10 cellular contexts compared by ENCODE assay signal in the genomic region with DNA sequence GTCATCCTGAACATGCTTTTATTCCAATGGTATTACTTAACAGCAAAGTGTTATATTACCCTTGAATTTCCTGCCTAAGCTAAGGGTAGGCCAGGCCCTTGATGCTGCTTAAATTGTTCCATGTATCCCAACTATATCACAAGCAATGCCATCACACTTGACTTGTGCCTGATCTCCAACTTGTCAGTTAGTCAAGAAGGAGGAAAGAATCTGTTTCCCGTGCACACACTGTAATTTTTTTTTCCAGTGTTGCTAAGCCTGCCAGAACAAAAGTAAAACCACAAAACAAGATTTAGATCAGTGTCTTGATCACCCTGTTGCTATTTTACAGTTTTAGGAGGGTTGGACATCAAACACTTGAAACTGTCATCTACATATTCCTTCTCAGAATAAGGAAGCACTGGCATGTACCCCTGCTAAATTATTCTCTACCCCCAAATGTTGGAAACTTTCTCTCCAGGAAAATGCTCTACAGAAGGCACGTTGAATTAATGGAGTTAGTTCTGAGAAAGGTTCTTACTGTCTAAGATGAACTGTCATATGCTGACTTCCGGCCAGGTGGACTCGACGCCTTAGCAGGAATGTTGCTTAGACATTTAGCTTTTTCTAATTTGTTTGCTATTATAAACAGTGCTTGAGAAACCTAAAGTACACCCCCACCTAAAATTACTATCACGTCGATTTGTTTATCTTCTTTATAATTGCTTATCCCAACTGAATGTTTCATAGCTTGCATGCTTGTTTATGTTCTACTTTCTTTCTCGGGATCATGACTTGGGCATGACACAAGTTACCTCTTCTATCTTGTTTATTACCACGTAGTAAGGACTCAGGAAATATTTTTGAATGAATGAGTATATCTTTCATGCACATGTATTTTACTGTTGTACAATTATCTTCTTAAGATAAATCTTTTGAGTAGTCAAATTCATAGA.
DNase-seq lines count a peak whose midpoint lies in the region; ATAC-seq and TF ChIP-seq lines count a peak whose summit lies in the region.
"Had no signal": no experiment of that assay in that cellular context is flagged by ENCODE, and none has a peak within 500 bp of the region (broad histone marks: within the 10 kb centered on the region; RNA-seq: fewer than 3 reads in every experiment).

No MANE protein-coding gene starts in this region.

- no peaks in the 10 kb centered on the region for H4K20me1 ChIP-seq in mammary epithelial cell (ENCODE audit: insufficient read depth, low read length)
- no peaks in the 10 kb centered on the region for H4K20me1 ChIP-seq in Karpas-422 (ENCODE audit: insufficient read depth, low read depth, low read length)
- H4K20me1 ChIP-seq in SK-N-SH (ENCODE audit: insufficient read depth): no peaks in the 10 kb centered on the region

- H3K36me3 Mint-ChIP-seq in T-cell: no peaks in the 10 kb centered on the region

- no peaks in the 10 kb centered on the region for H3F3A ChIP-seq in SK-N-SH (replicated peaks; ENCODE audit: insufficient read depth)

- dilution Hi-C loops in mammary epithelial cell (cut with HindIII; ENCODE audit: low sequenced_read_pairs): no loop called here

- H2AFZ ChIP-seq in mammary epithelial cell (ENCODE audit: low read depth, low read length) (no peak overlapping the region), Karpas-422 (ENCODE audit: low read length) (no peak overlapping the region), SK-N-SH (ENCODE audit: low read depth) (no peak overlapping the region)

- POLR2A ChIA-PET in T-cell (lab: Charles Lee): no interaction called here
- POLR2A ChIA-PET in SK-N-SH (lab: Yijun Ruan, JAX): interaction anchor here (0.5 kb wide), 1 partner anchor 799 kb away, joined by 3 read pairs; no protein-coding TSS in a partner anchor

- H3K36me3 ChIP-seq in mammary epithelial cell (ENCODE audit: insufficient read depth, low read length): no peaks in the 10 kb centered on the region
- H3K36me3 ChIP-seq in breast epithelium: no peaks in the 10 kb centered on the region
- no peaks in the 10 kb centered on the region for H3K36me3 ChIP-seq in transverse colon
- H3K36me3 ChIP-seq in Karpas-422 (ENCODE audit: insufficient read depth, low read length): no peaks in the 10 kb centered on the region
- no peaks in the 10 kb centered on the region for H3K36me3 ChIP-seq in SK-N-SH (replicated peaks in 1 of 2; ENCODE audit: control insufficient read depth in 1 of 2, insufficient read depth in 2 of 2, low read length in 1 of 2)

- intact Hi-C loops in mammary epithelial cell (cut with micrococcal nuclease) (no loop called here), breast epithelium (cut with DNase I; ENCODE audit: low total_unique reads) (no loop called here), transverse colon (cut with DNase I; ENCODE audit: low total_unique reads) (loop anchor here (10.0 kb wide), 1 partner anchor 352 kb away; no protein-coding TSS in a partner anchor)

- H3K4me2 ChIP-seq in mammary epithelial cell (ENCODE audit: insufficient read depth, low read depth, low read length) (no peak overlapping the region), Karpas-422 (ENCODE audit: low read depth, low read length, poor library complexity, severe bottlenecking) (no peak overlapping the region), SK-N-SH (no peak overlapping the region)

- peak overlapping the region; percentile 20 to 81 for H3K27ac Mint-ChIP-seq in T-cell

- no peak for TF ChIP-seq RAD21 in SK-N-SH (IDR thresholded peaks at IDR 0.05; ENCODE audit: low read length)

- H3K27me3 ChIP-seq in mammary epithelial cell (ENCODE audit: insufficient read depth, low read length) (no peaks in the 10 kb centered on the region), breast epithelium (no peaks in the 10 kb centered on the region), transverse colon (no peaks in the 10 kb centered on the region), Karpas-422 (ENCODE audit: low read length) (no peaks in the 10 kb centered on the region), SK-N-SH (ENCODE audit: insufficient read depth) (no peaks in the 10 kb centered on the region)

- DNase-seq in mammary epithelial cell (peak; percentile 46), breast epithelium (ENCODE audit: low spot score in 2 of 2) (no peak), T-cell (peak in 1 of 34 experiments; percentile 11), fibroblast of mammary gland (ENCODE audit: low read depth) (peak; percentile 33), transverse colon (no peak), Karpas-422 (no peak), SK-N-SH (no peak)
- DNase-seq: C1 segment of cervical spinal cord, NCI-H526 treated with DMSO at 0.1 percent for 48 hours had no signal

- no peak overlapping the region for H3K9ac ChIP-seq in mammary epithelial cell (ENCODE audit: insufficient read depth, low read length)
- no peak overlapping the region for H3K9ac ChIP-seq in Karpas-422 (ENCODE audit: low read length)
- no peak overlapping the region for H3K9ac ChIP-seq in SK-N-SH

- H3K9me2 ChIP-seq in Karpas-422 (replicated peaks; ENCODE audit: insufficient read depth, low read length) (no peaks in the 10 kb centered on the region), SK-N-SH (no peaks in the 10 kb centered on the region)

- no peak for TF ChIP-seq EP300 in transverse colon (IDR thresholded peaks at IDR 0.05; ENCODE audit: low read depth)
- TF ChIP-seq EP300 in SK-N-SH (IDR thresholded peaks at IDR 0.05; ENCODE audit: borderline replicate concordance in 1 of 2, low read depth in 1 of 2, low read length in 1 of 2): no peak

- peaks cover 43 to 46% (median 44%) of the 10 kb centered on the region in 3 donors for H3K4me1 Mint-ChIP-seq in T-cell

- CTCF ChIA-PET in mammary epithelial cell (lab: Charles Lee; ENCODE audit: low non-redundant PET): no interaction called here
- CTCF ChIA-PET in T-cell (lab: Charles Lee): no interaction called here
- CTCF ChIA-PET in SK-N-SH (lab: Yijun Ruan, JAX): interaction anchor here (1.3 kb wide), 1 partner anchor 12 kb away, joined by 3 read pairs; no protein-coding TSS in a partner anchor

- TF ChIP-seq CTCF in mammary epithelial cell (conservative IDR thresholded peaks at IDR 0.05 in 1 of 2, IDR thresholded peaks at IDR 0.05 in 1 of 2; ENCODE audit: extremely low read depth in 1 of 2, insufficient read depth in 1 of 2, low read depth in 1 of 2, low read length in 2 of 2) (no peak), breast epithelium (IDR thresholded peaks at IDR 0.05) (no peak), fibroblast of mammary gland (conservative IDR thresholded peaks at IDR 0.05; ENCODE audit: control insufficient read depth, insufficient read depth, low read depth, low read length) (no peak), transverse colon (IDR thresholded peaks at IDR 0.05) (no peak), SK-N-SH (IDR thresholded peaks at IDR 0.05) (no peak)

- in situ Hi-C loops in mammary epithelial cell (cut with MboI; ENCODE audit: low sequenced_read_pairs in 2 of 2) (no loop called here), transverse colon (cut with MboI; ENCODE audit: low pct_ligation_motif_present in 1 of 4, low pct_unique_long_range_greater_than_20kb in 1 of 4, low sequenced_read_pairs in 3 of 4) (loop anchor here in 1 of 4 donors (25.0 kb wide), 1 partner anchor 625 kb away; no protein-coding TSS in a partner anchor)

- TF ChIP-seq POLR2A in breast epithelium (IDR thresholded peaks at IDR 0.05) (no peak), transverse colon (IDR thresholded peaks at IDR 0.05) (no peak)

- no peak overlapping the region for H3K4me3 ChIP-seq in mammary epithelial cell (replicated peaks in 1 of 3; ENCODE audit: insufficient read depth in 1 of 3, low read depth in 2 of 3, low read length in 3 of 3)
- no peak overlapping the region for H3K4me3 ChIP-seq in breast epithelium
- H3K4me3 ChIP-seq in fibroblast of mammary gland (ENCODE audit: control insufficient read depth, low read depth, low read length): no peak overlapping the region
- H3K4me3 ChIP-seq in transverse colon: no peak overlapping the region
- H3K4me3 ChIP-seq in Karpas-422 (ENCODE audit: low read length): no peak overlapping the region
- H3K4me3 ChIP-seq in SK-N-SH (ENCODE audit: low read depth in 2 of 2, low read length in 1 of 2): no peak overlapping the region

- ATAC-seq in T-cell (replicated peaks in 1 of 4): peak; percentile 34 to 68 (median 52)
- ATAC-seq in GM18519 (IDR thresholded peaks at IDR 0.05; ENCODE audit: low FRiP score, unreplicated experiment): no peak

- H3K27ac ChIP-seq in mammary epithelial cell (ENCODE audit: insufficient read depth, low read depth, low read length) (no peak overlapping the region), breast epithelium (no peak overlapping the region), transverse colon (peak overlapping the region; percentile 13 to 50 (median 38)), Karpas-422 (ENCODE audit: low read length) (no peak overlapping the region), SK-N-SH (ENCODE audit: low read depth in 2 of 2, low read length in 1 of 2) (peak overlapping the region in 1 of 2 experiments; percentile 21; a peak in 1 of 4 replicates)

- no peaks in the 10 kb centered on the region for H3K79me2 ChIP-seq in mammary epithelial cell (ENCODE audit: insufficient read depth, low read length)
- H3K79me2 ChIP-seq in Karpas-422 (ENCODE audit: low read length): no peaks in the 10 kb centered on the region
- no peaks in the 10 kb centered on the region for H3K79me2 ChIP-seq in SK-N-SH (ENCODE audit: insufficient read depth)

- H3K9me3 Mint-ChIP-seq in T-cell: no peaks in the 10 kb centered on the region

- peak overlapping the region in 2 of 3 donors; percentile 18 to 71 for H3K4me3 Mint-ChIP-seq in T-cell

- 78% methylated on average over 9 of the region's 9 CpGs for WGBS in mammary epithelial cell (ENCODE audit: low coverage, missing lambda C conversion rate)
- WGBS in transverse colon (ENCODE audit: low coverage in 1 of 2), 2 donors: 39 to 56% methylated on average over 9 of the region's 9 CpGs
- WGBS in SK-N-SH (ENCODE audit: low lambda C conversion rate): 87% methylated on average over 9 of the region's 9 CpGs

- H3K4me1 ChIP-seq in mammary epithelial cell (ENCODE audit: insufficient read depth, low read length) (peaks cover 9% of the 10 kb centered on the region), breast epithelium (no peaks in the 10 kb centered on the region), transverse colon (peaks cover 5 to 24% (median 21%) of the 10 kb centered on the region in 4 donors), Karpas-422 (ENCODE audit: low read length) (peaks cover 14% of the 10 kb centered on the region), SK-N-SH (ENCODE audit: control insufficient read depth in 1 of 2, insufficient read depth in 2 of 2, low read depth in 1 of 2, low read length in 1 of 2) (peaks cover 0 to 13% of the 10 kb centered on the region in 2 experiments; a peak in 1 of 4 replicates)

- no TSS peak for BruUV-seq in mammary epithelial cell (replicated peaks; lab: Mats Ljungman, UMichigan)

- H3K9me3 ChIP-seq in mammary epithelial cell (replicated peaks; ENCODE audit: insufficient read depth, low read length): no peaks in the 10 kb centered on the region
- H3K9me3 ChIP-seq in breast epithelium: no peaks in the 10 kb centered on the region
- H3K9me3 ChIP-seq in transverse colon: no peaks in the 10 kb centered on the region
- no peaks in the 10 kb centered on the region for H3K9me3 ChIP-seq in Karpas-422 (ENCODE audit: low read length)
- no peaks in the 10 kb centered on the region for H3K9me3 ChIP-seq in SK-N-SH

- H3K27me3 Mint-ChIP-seq in T-cell: no peaks in the 10 kb centered on the region

TF ChIP-seq in SK-N-SH, 30 proteins besides CTCF, POLR2A, EP300 and RAD21 (continues in another document):
- TF ChIP-seq TAF1 (IDR thresholded peaks at IDR 0.05; ENCODE audit: borderline replicate concordance, low read depth, low read length): no peak

Comparison
In these comparisons a context has a peak if more than half of its experiments do, and no peak if none do; other contexts are left out.
1. DNase-seq: peak in mammary epithelial cell (single experiment) and fibroblast of mammary gland (single experiment); none in breast epithelium (0 of 2), transverse colon (single experiment), Karpas-422 (single experiment) and SK-N-SH (single experiment).
2. H3K27ac ChIP-seq: peak in transverse colon (4 of 4); none in mammary epithelial cell (single experiment), breast epithelium (0 of 2) and Karpas-422 (single experiment).